8 cellular contexts compared by ENCODE assay signal in the genomic region with DNA sequence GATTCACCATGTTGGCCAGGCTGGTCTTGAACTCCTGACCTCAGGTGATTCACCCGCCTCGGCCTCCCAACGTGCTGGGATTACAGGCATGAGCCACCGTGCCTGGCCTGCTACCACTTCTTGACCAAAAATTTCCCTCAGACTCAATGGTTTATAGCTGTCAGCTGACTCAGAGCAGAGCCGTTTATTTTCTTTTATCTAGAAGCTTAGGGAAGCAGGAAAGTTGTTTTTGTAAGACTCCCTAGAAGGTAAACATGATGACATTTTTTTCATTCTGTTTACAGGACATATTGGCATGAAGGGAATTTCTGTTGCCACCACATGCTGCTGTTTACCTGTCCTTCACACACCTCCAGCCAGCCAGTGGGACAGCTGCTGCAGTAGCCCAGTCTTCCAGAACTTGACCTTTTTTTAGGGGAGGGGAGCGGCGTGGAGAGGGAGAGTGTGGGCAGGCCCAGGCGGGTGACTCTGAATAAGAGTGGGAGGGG. TPM values are rescaled to one million over a fixed set of nuclear protein-coding genes. Genes with fewer than 3 reads are reported as not detected.
DNase-seq lines count a peak whose midpoint lies in the region; ATAC-seq and TF ChIP-seq lines count a peak whose summit lies in the region.

No MANE protein-coding gene starts in this region.

- H3K27ac ChIP-seq in stomach: peak overlapping the region in 4 of 5 donors; percentile 26 to 65 (median 56)

- peak overlapping the region; percentile 72 for H3K27ac Mint-ChIP-seq in activated CD4-positive, alpha-beta T cell treated with anti-CD3 and anti-CD28 coated beads, Interleukin-2, amount 10 ng/mL, durations not matched to agents 7 days and 5 days

- H3K9me3 Mint-ChIP-seq in activated CD4-positive, alpha-beta T cell treated with anti-CD3 and anti-CD28 coated beads, Interleukin-2, amount 10 ng/mL, durations not matched to agents 7 days and 5 days: peaks cover 3% of the 10 kb centered on the region

- WGBS in stomach, 5 donors: 31 to 45% (median 38%) methylated on average over 8 of the region's 8 CpGs

- POLR2A ChIA-PET in activated CD4-positive, alpha-beta T cell treated with anti-CD3 and anti-CD28 coated beads, Interleukin-2, amount 10 ng/mL, durations not matched to agents 7 days and 5 days (lab: Charles Lee): no interaction called here

- intact Hi-C loops in stomach (cut with DNase I; ENCODE audit: low total_unique reads): no loop called here

- peaks cover 11 to 16% (median 14%) of the 10 kb centered on the region in 4 donors for H3K4me1 ChIP-seq in stomach

- H3K4me3 Mint-ChIP-seq in activated CD4-positive, alpha-beta T cell treated with anti-CD3 and anti-CD28 coated beads, Interleukin-2, amount 10 ng/mL, durations not matched to agents 7 days and 5 days: no peak overlapping the region

- H3K36me3 ChIP-seq in stomach: no peaks in the 10 kb centered on the region

- H3K4me1 Mint-ChIP-seq in activated CD4-positive, alpha-beta T cell treated with anti-CD3 and anti-CD28 coated beads, Interleukin-2, amount 10 ng/mL, durations not matched to agents 7 days and 5 days: peaks cover 47% of the 10 kb centered on the region

- H3K9me3 ChIP-seq in stomach: no peaks in the 10 kb centered on the region

- H3K36me3 Mint-ChIP-seq in activated CD4-positive, alpha-beta T cell treated with anti-CD3 and anti-CD28 coated beads, Interleukin-2, amount 10 ng/mL, durations not matched to agents 7 days and 5 days (ENCODE audit: low read depth): peaks cover 6% of the 10 kb centered on the region

- CTCF ChIA-PET in activated CD4-positive, alpha-beta T cell treated with anti-CD3 and anti-CD28 coated beads, Interleukin-2, amount 10 ng/mL, durations not matched to agents 7 days and 5 days (lab: Charles Lee): interaction anchor here (0.6 to 2.8 kb wide), 6 partner anchors 9 to 1423 kb away, joined by 3 to 10 read pairs (median 4); no protein-coding TSS in a partner anchor

- in situ Hi-C loops in GM13976 (cut with MboI; ENCODE audit: low sequenced_read_pairs, unreplicated experiment): no loop called here

- TF ChIP-seq CTCF in stomach (IDR thresholded peaks at IDR 0.05) (no peak), GM13976 (IDR thresholded peaks at IDR 0.05; ENCODE audit: borderline replicate concordance, control extremely low read depth, extremely low read depth, insufficient read depth, missing control alignments) (no peak)

- DNase-seq in activated CD4-positive, alpha-beta T cell treated with anti-CD3 and anti-CD28 coated beads, Interleukin-2, amount 10 ng/mL, durations not matched to agents 7 days and 5 days: no peak
- DNase-seq in activated CD4-positive, alpha-beta T cell treated with anti-CD3 and anti-CD28 coated beads, Interleukin-2, amount 50 U/mL, for 1 hour: no peak
- DNase-seq in RPMI7951 (ENCODE audit: low read depth) (peak; percentile 70), glomerular visceral epithelial cell (ENCODE audit: extremely low spot score) (peak; percentile 74), stomach (peak; percentile 31), GM13976 (ENCODE audit: low spot score) (no peak)

- TF ChIP-seq POLR2A in stomach (IDR thresholded peaks at IDR 0.05): no peak

- no peak for TF ChIP-seq EP300 in stomach (IDR thresholded peaks at IDR 0.05)

- H3K4me3 ChIP-seq in stomach: no peak overlapping the region

- H3K27me3 Mint-ChIP-seq in activated CD4-positive, alpha-beta T cell treated with anti-CD3 and anti-CD28 coated beads, Interleukin-2, amount 10 ng/mL, durations not matched to agents 7 days and 5 days: no peaks in the 10 kb centered on the region

- ATAC-seq in HG03196 (IDR thresholded peaks at IDR 0.05; ENCODE audit: unreplicated experiment) (no peak), GM18519 (IDR thresholded peaks at IDR 0.05; ENCODE audit: low FRiP score, unreplicated experiment) (no peak)

- H3K27me3 ChIP-seq in stomach: no peaks in the 10 kb centered on the region

RNA-seq across cellular contexts. Expression of a gene that starts 56.1 kb away (rescaled TPM):
- total RNA-seq in activated CD4-positive, alpha-beta T cell treated with anti-CD3 and anti-CD28 coated beads, Interleukin-2, amount 10 ng/mL, durations not matched to agents 7 days and 5 days: 10 to 100 TPM; 75.2 to 81.3 TPM
- 13.6 and 14.2 TPM in 2 replicates for total RNA-seq in RPMI7951 (2014; rRNA removed; shearing (Covaris generic))
- total RNA-seq in stomach: 100 to 1,000 TPM in 1 of 5 donors, 10 to 100 TPM in 3, 1 to 10 TPM in 1; 4.7 to 351 (median 44.3) TPM
- polyA plus RNA-seq in stomach: 1 to 10 TPM; 2.6 to 6.0 (median 3.2) TPM

Comparison
In these comparisons a context has a peak if more than half of its experiments do, and no peak if none do; other contexts are left out.
1. DNase-seq: peak in RPMI7951 (single experiment), glomerular visceral epithelial cell (single experiment) and stomach (single experiment); none in activated CD4-positive, alpha-beta T cell treated with anti-CD3 and anti-CD28 coated beads, Interleukin-2, amount 10 ng/mL, durations not matched to agents 7 days and 5 days (single experiment), activated CD4-positive, alpha-beta T cell treated with anti-CD3 and anti-CD28 coated beads, Interleukin-2, amount 50 U/mL, for 1 hour (single experiment) and GM13976 (single experiment).